8 cellular contexts compared by ENCODE assay signal in genomic region chr5:673140-673836, GRCh38. TPM values are rescaled to one million over a fixed set of nuclear protein-coding genes. Genes with fewer than 3 reads are reported as not detected.
A peak's percentile ranks its signal among the peaks of the same experiment; 100 is the strongest.
DNase-seq lines count a peak whose midpoint lies in the region; ATAC-seq and TF ChIP-seq lines count a peak whose summit lies in the region.

No MANE protein-coding gene starts in this region.

- H3K9me2 ChIP-seq in OCI-LY7 (ENCODE audit: insufficient read depth, low read length): no peaks in the 10 kb centered on the region

- ATAC-seq in Right ventricle myocardium inferior (no peak), HG02973 (IDR thresholded peaks at IDR 0.05; ENCODE audit: unreplicated experiment) (no peak)

- CTCF ChIA-PET in OCI-LY7 (lab: Charles Lee; ENCODE audit: unreplicated experiment): no interaction called here

- intact Hi-C loops in Right ventricle myocardium inferior (cut with DNase I) (loop anchor here (5.0 kb wide), 1 partner anchor 84 kb away; no protein-coding TSS in a partner anchor), cardiac septum (cut with DNase I) (no loop called here), dorsolateral prefrontal cortex (cut with DNase I) (loop anchor here (2.0 to 5.0 kb wide), 3 partner anchors 20 to 219 kb away; partner anchors contain the start of genes BRD9 (in 1 of the 2), TPPP (in 1 of the 2), TRIP13 (in 1 of the 2) and ZDHHC11B (in 1 of the 2)), OCI-LY7 (cut with micrococcal nuclease; ENCODE audit: unreplicated experiment) (loop anchor here (5.0 kb wide), 1 partner anchor 229 kb away; no protein-coding TSS in a partner anchor)

- DNase-seq in Right ventricle myocardium inferior (ENCODE audit: missing footprints): peak; percentile 51
- no peak for DNase-seq in cardiac septum (ENCODE audit: low spot score)
- peak in 2 of 10 donors; percentile 32 to 46 for DNase-seq in dorsolateral prefrontal cortex
- DNase-seq in OCI-LY7 (ENCODE audit: low spot score): no peak
- DNase-seq in activated CD8-positive, alpha-beta memory T cell treated with anti-CD3 and anti-CD28 coated beads, Interleukin-2, amount 50 U/mL, for 48 hours: no peak
- DNase-seq in NCI-H2171 (lab: John Stamatoyannopoulos, UW): no peak

- H3K79me2 ChIP-seq in OCI-LY7 (ENCODE audit: insufficient read depth, low read depth, low read length): no peaks in the 10 kb centered on the region

- peak overlapping the region; percentile 83 to 100 (median 99) for H3K27ac ChIP-seq in dorsolateral prefrontal cortex
- peak overlapping the region; percentile 87 for H3K27ac ChIP-seq in mesodermal cell (ENCODE audit: low read depth, low read length, severe bottlenecking)
- H3K27ac ChIP-seq in OCI-LY7 (ENCODE audit: low read depth, low read length, poor library complexity, severe bottlenecking): no peak overlapping the region

- WGBS in mesodermal cell (ENCODE audit: insufficient coverage in 2 of 2), 2 experiments: 60 to 61% methylated on average over 11 to 13 of the region's 19 CpGs

- H3K9me3 ChIP-seq in mesodermal cell (ENCODE audit: control insufficient read depth, low read length) (no peaks in the 10 kb centered on the region), OCI-LY7 (ENCODE audit: low read length) (no peaks in the 10 kb centered on the region)

- peaks cover 20% of the 10 kb centered on the region for H3K4me1 ChIP-seq in mesodermal cell (ENCODE audit: control insufficient read depth, insufficient read depth, low read length, poor library complexity, severe bottlenecking)
- H3K4me1 ChIP-seq in OCI-LY7 (ENCODE audit: insufficient read depth, low read length, poor library complexity, severe bottlenecking): no peaks in the 10 kb centered on the region

- POLR2A ChIA-PET in OCI-LY7 (lab: Charles Lee): no interaction called here

- no TSS peak for BruUV-seq in OCI-LY7 (replicated peaks; lab: Mats Ljungman, UMichigan)

- H4K20me1 ChIP-seq in OCI-LY7 (ENCODE audit: insufficient read depth, low read length): no peaks in the 10 kb centered on the region

- H2AFZ ChIP-seq in OCI-LY7 (ENCODE audit: low read length): no peak overlapping the region

- H3K27me3 ChIP-seq in dorsolateral prefrontal cortex: peaks cover 0 to 6% (median 0%) of the 10 kb centered on the region in 45 donors

- TF ChIP-seq CTCF in dorsolateral prefrontal cortex (IDR thresholded peaks at IDR 0.05 in 54 of 56, conservative IDR thresholded peaks at IDR 0.05 in 2 of 56; ENCODE audit: low read depth in 1 of 56, partially characterized antibody in 56 of 56) (peak in 1 of 56 donors; percentile 3), OCI-LY7 (conservative IDR thresholded peaks at IDR 0.05; ENCODE audit: low read length) (no peak)

- H3K4me3 ChIP-seq in dorsolateral prefrontal cortex: peak overlapping the region in 46 of 59 donors; percentile 0 to 57 (median 31)
- H3K4me3 ChIP-seq in mesodermal cell (ENCODE audit: extremely low read depth, insufficient read depth, low read length, poor library complexity, severe bottlenecking): no peak overlapping the region
- H3K4me3 ChIP-seq in OCI-LY7 (ENCODE audit: low read depth, low read length, poor library complexity, severe bottlenecking): no peak overlapping the region

- H3K4me2 ChIP-seq in OCI-LY7 (ENCODE audit: low read length): no peak overlapping the region

- H3K36me3 ChIP-seq in mesodermal cell (ENCODE audit: control insufficient read depth, insufficient read depth, low read length) (peaks cover 4% of the 10 kb centered on the region), OCI-LY7 (ENCODE audit: insufficient read depth, low read length) (no peaks in the 10 kb centered on the region)

RNA-seq across cellular contexts. Expression of gene TPPP, which starts 19.9 kb away (rescaled TPM):
- total RNA-seq in Right ventricle myocardium inferior (34.5 TPM), cardiac septum (7.3 TPM), dorsolateral prefrontal cortex (100 to 1,000 TPM; 236 to 675 (median 361) TPM), OCI-LY7 (2022) (not detected in 2 replicates)
- polyA plus RNA-seq in mesodermal cell (2013, experiment 1 of 2): 0.55 TPM
- 0.35 TPM for polyA plus RNA-seq in mesodermal cell (2013, experiment 2 of 2)
- not detected in 2 replicates for total RNA-seq in OCI-LY7 (2014; rRNA removed; shearing (Covaris generic))

Comparison
In these comparisons a context has a peak if more than half of its experiments do, and no peak if none do; other contexts are left out.
1. H3K4me3 ChIP-seq: peak in dorsolateral prefrontal cortex (46 of 59); none in mesodermal cell (single experiment) and OCI-LY7 (single experiment).